18 cellular contexts compared by ENCODE assay signal in the genomic region with DNA sequence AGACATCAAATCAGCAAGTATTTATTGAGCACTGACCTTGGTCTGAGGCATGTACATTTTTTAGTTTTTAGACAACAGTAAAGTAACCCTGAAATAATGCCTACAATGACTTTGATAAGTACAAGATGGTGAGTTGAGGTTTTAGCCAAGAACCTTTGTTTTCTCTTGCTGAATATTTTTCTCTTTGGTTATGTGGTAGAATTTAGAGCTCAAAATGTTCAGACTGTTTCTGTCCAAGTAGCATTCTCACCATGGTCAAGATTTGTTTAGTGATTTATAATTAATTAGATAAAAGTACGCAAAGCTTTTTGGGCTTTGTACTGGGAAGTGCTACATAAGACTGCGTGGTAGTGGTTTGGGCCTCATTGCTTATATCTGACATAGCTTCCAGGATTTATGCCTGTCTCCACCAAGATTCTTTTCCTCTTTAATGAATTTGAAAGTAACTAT.
DNase-seq lines count a peak whose midpoint lies in the region; ATAC-seq and TF ChIP-seq lines count a peak whose summit lies in the region.
"Had no signal": no experiment of that assay in that cellular context is flagged by ENCODE, and none has a peak within 500 bp of the region (broad histone marks: within the 10 kb centered on the region; RNA-seq: fewer than 3 reads in every experiment).

No MANE protein-coding gene starts in this region.

- H3K4me3 Mint-ChIP-seq in MCF 10A (ENCODE audit: unreplicated experiment) = no peak overlapping the region
- no peak overlapping the region for H3K4me3 Mint-ChIP-seq in activated T-cell treated with anti-CD3 and anti-CD28 coated beads, Interleukin-2, amount 50 U/mL, for 72 hours

- in situ Hi-C loops in mammary epithelial cell (cut with MboI; ENCODE audit: low sequenced_read_pairs in 2 of 2) = no loop called here

- intact Hi-C loops in MCF 10A (cut with micrococcal nuclease) = loop anchor here (10.0 kb wide), 1 partner anchor 104 kb away; a partner anchor contains a TSS
- intact Hi-C loops in mammary epithelial cell (cut with micrococcal nuclease) = no loop called here
- intact Hi-C loops in upper lobe of right lung (cut with DNase I) = no loop called here

- dilution Hi-C loops in mammary epithelial cell (cut with HindIII; ENCODE audit: low sequenced_read_pairs) = no loop called here

- peaks cover 15% of the 10 kb centered on the region for H3K36me3 Mint-ChIP-seq in MCF 10A (ENCODE audit: insufficient read depth, unreplicated experiment)
- no peaks in the 10 kb centered on the region for H3K36me3 Mint-ChIP-seq in activated T-cell treated with anti-CD3 and anti-CD28 coated beads, Interleukin-2, amount 50 U/mL, for 72 hours (ENCODE audit: insufficient read depth in 2 of 2)

- H3K9ac ChIP-seq in mammary epithelial cell (ENCODE audit: insufficient read depth, low read length) (no peak overlapping the region), muscle layer of colon (ENCODE audit: low read length) (no peak overlapping the region)

- DNase-seq in MCF 10A (ENCODE audit: unreplicated experiment) = no peak
- no peak for DNase-seq in mammary epithelial cell
- peak; percentile 30 for DNase-seq in choroid plexus epithelial cell (ENCODE audit: low read depth)
- no peak for DNase-seq in upper lobe of right lung
- DNase-seq in DMS79 (lab: John Stamatoyannopoulos, UW) = no peak
- DNase-seq in activated T-cell treated with anti-CD3 and anti-CD28 coated beads, Interleukin-2, amount 50 U/mL, for 72 hours = no peak
- no peak for DNase-seq in T1000 (lab: John Stamatoyannopoulos, UW)
- DNase-seq: activated CD4-positive, CD25-positive, alpha-beta regulatory T cell; activated CD8-positive, alpha-beta memory T cell treated with anti-CD3 and anti-CD28 coated beads, Interleukin-2, amount 50 U/mL, for 4 hours; activated naive CD4-positive, alpha-beta T cell treated with anti-CD3 and anti-CD28 coated beads, Interleukin-2, amount 50 U/mL, for 16 hours; COR-L47; NCI-H1092; NCI-H345; stimulated activated CD4-positive, alpha-beta T cell treated with anti-CD3 and anti-CD28 coated beads, Interleukin-2, amount 100 ng/mL, for 48 hours; stimulated activated naive CD4-positive, alpha-beta T cell had no signal

- H3K27ac Mint-ChIP-seq in MCF 10A (ENCODE audit: low read depth, unreplicated experiment) = peak overlapping the region; percentile 82
- no peak overlapping the region for H3K27ac Mint-ChIP-seq in activated T-cell treated with anti-CD3 and anti-CD28 coated beads, Interleukin-2, amount 50 U/mL, for 72 hours

- H3K36me3 ChIP-seq in mammary epithelial cell (ENCODE audit: insufficient read depth, low read length) (no peaks in the 10 kb centered on the region), muscle layer of colon (ENCODE audit: insufficient read depth, low read length) (no peaks in the 10 kb centered on the region), upper lobe of right lung (no peaks in the 10 kb centered on the region)

- H3K9me3 Mint-ChIP-seq in MCF 10A (ENCODE audit: unreplicated experiment) = no peaks in the 10 kb centered on the region
- no peaks in the 10 kb centered on the region for H3K9me3 Mint-ChIP-seq in activated T-cell treated with anti-CD3 and anti-CD28 coated beads, Interleukin-2, amount 50 U/mL, for 72 hours

- WGBS in mammary epithelial cell (ENCODE audit: low coverage, missing lambda C conversion rate) = 100% methylated on average over 2 of the region's 2 CpGs

- no peaks in the 10 kb centered on the region for H4K20me1 ChIP-seq in mammary epithelial cell (ENCODE audit: insufficient read depth, low read length)

- H3K4me3 ChIP-seq in mammary epithelial cell (replicated peaks in 1 of 3; ENCODE audit: insufficient read depth in 1 of 3, low read depth in 2 of 3, low read length in 3 of 3) = no peak overlapping the region
- H3K4me3 ChIP-seq in choroid plexus epithelial cell (ENCODE audit: low read depth, low read length) = no peak overlapping the region
- no peak overlapping the region for H3K4me3 ChIP-seq in muscle layer of colon (ENCODE audit: low read depth in 1 of 2, low read length in 2 of 2)
- H3K4me3 ChIP-seq in upper lobe of right lung = no peak overlapping the region

- TF ChIP-seq CTCF in MCF 10A (IDR thresholded peaks at IDR 0.05; ENCODE audit: unreplicated experiment) (no peak), mammary epithelial cell (conservative IDR thresholded peaks at IDR 0.05 in 1 of 2, IDR thresholded peaks at IDR 0.05 in 1 of 2; ENCODE audit: extremely low read depth in 1 of 2, insufficient read depth in 1 of 2, low read depth in 1 of 2, low read length in 2 of 2) (no peak), choroid plexus epithelial cell (conservative IDR thresholded peaks at IDR 0.05; ENCODE audit: low read depth, low read length) (no peak), upper lobe of right lung (IDR thresholded peaks at IDR 0.05) (no peak)

- BruUV-seq in MCF 10A (replicated peaks; lab: Mats Ljungman, UMichigan) (no TSS peak), mammary epithelial cell (replicated peaks; lab: Mats Ljungman, UMichigan) (no TSS peak)

- H3K27me3 Mint-ChIP-seq in MCF 10A (ENCODE audit: insufficient read depth, unreplicated experiment) = no peaks in the 10 kb centered on the region
- H3K27me3 Mint-ChIP-seq in activated T-cell treated with anti-CD3 and anti-CD28 coated beads, Interleukin-2, amount 50 U/mL, for 72 hours (ENCODE audit: low read depth) = no peaks in the 10 kb centered on the region

- no peak for ATAC-seq in upper lobe of right lung
- ATAC-seq in activated T-cell treated with anti-CD3 and anti-CD28 coated beads, Interleukin-2, amount 50 U/mL, for 72 hours (replicated peaks in 1 of 2) = no peak
- ATAC-seq: esophagus mucosa had no signal

- no peak overlapping the region for H3K4me2 ChIP-seq in mammary epithelial cell (ENCODE audit: insufficient read depth, low read depth, low read length)

- no peak overlapping the region for H2AFZ ChIP-seq in mammary epithelial cell (ENCODE audit: low read depth, low read length)

- CTCF ChIA-PET in MCF 10A (lab: Yijun Ruan, JAX) = no interaction called here
- CTCF ChIA-PET in mammary epithelial cell (lab: Charles Lee; ENCODE audit: low non-redundant PET) = no interaction called here

- H3K27ac ChIP-seq in mammary epithelial cell (ENCODE audit: insufficient read depth, low read depth, low read length) (no peak overlapping the region), muscle layer of colon (ENCODE audit: low read depth, low read length) (peak overlapping the region; percentile 61), upper lobe of right lung (peak overlapping the region; percentile 45)
- H3K27ac ChIP-seq: 22Rv1 had no signal

- no peaks in the 10 kb centered on the region for H3K27me3 ChIP-seq in mammary epithelial cell (ENCODE audit: insufficient read depth, low read length)
- H3K27me3 ChIP-seq in muscle layer of colon (ENCODE audit: control insufficient read depth in 1 of 2, insufficient read depth in 2 of 2, low read length in 2 of 2) = no peaks in the 10 kb centered on the region
- no peaks in the 10 kb centered on the region for H3K27me3 ChIP-seq in upper lobe of right lung

- no peaks in the 10 kb centered on the region for H3K9me3 ChIP-seq in mammary epithelial cell (replicated peaks; ENCODE audit: insufficient read depth, low read length)
- no peaks in the 10 kb centered on the region for H3K9me3 ChIP-seq in muscle layer of colon (ENCODE audit: low read length)
- no peaks in the 10 kb centered on the region for H3K9me3 ChIP-seq in upper lobe of right lung

- H3K4me1 Mint-ChIP-seq in MCF 10A (ENCODE audit: insufficient read depth, unreplicated experiment) = peaks cover 16% of the 10 kb centered on the region
- peaks cover 2% of the 10 kb centered on the region for H3K4me1 Mint-ChIP-seq in activated T-cell treated with anti-CD3 and anti-CD28 coated beads, Interleukin-2, amount 50 U/mL, for 72 hours (ENCODE audit: low read depth)

- peaks cover 32% of the 10 kb centered on the region for H3K79me2 ChIP-seq in mammary epithelial cell (ENCODE audit: insufficient read depth, low read length)

- peaks cover 16% of the 10 kb centered on the region for H3K4me1 ChIP-seq in mammary epithelial cell (ENCODE audit: insufficient read depth, low read length)
- peaks cover 68% of the 10 kb centered on the region for H3K4me1 ChIP-seq in muscle layer of colon (ENCODE audit: insufficient read depth, low read length)
- H3K4me1 ChIP-seq in upper lobe of right lung = peaks cover 68% of the 10 kb centered on the region

- POLR2A ChIA-PET in MCF 10A (lab: Yijun Ruan, JAX) = interaction anchor here (1.2 to 1.5 kb wide), 2 partner anchors 11 to 50 kb away, joined by 3 to 5 read pairs; no protein-coding TSS in a partner anchor
